11 cellular contexts compared by ENCODE assay signal in genomic region chr12:57138526-57139272, GRCh38. TPM values are rescaled to one million over a fixed set of nuclear protein-coding genes. Genes with fewer than 3 reads are reported as not detected.
DNase-seq lines count a peak whose midpoint lies in the region; ATAC-seq and TF ChIP-seq lines count a peak whose summit lies in the region.
"Had no signal": no experiment of that assay in that cellular context is flagged by ENCODE, and none has a peak within 500 bp of the region (broad histone marks: within the 10 kb centered on the region; RNA-seq: fewer than 3 reads in every experiment).

No MANE protein-coding gene starts in this region.

- no peak overlapping the region for H3K9ac ChIP-seq in SK-N-SH
- H3K9ac ChIP-seq in fibroblast of lung (ENCODE audit: insufficient read depth, low read length) = no peak overlapping the region

- H3K79me2 ChIP-seq in SK-N-SH (ENCODE audit: insufficient read depth) (peaks cover 28% of the 10 kb centered on the region; the same call in 1 of the 2 replicates), fibroblast of lung (ENCODE audit: control insufficient read depth, insufficient read depth, low read length) (peaks cover 72% of the 10 kb centered on the region)

- H3K27ac ChIP-seq in SK-N-SH (ENCODE audit: low read depth in 2 of 2, low read length in 1 of 2) = peak overlapping the region in 1 of 2 experiments; percentile 7; a peak in 1 of 4 replicates
- peak overlapping the region; percentile 67 for H3K27ac ChIP-seq in fibroblast of lung (ENCODE audit: insufficient read depth, low read length)
- peak overlapping the region; percentile 63 for H3K27ac ChIP-seq in muscle layer of duodenum (ENCODE audit: low read length)
- peak overlapping the region; percentile 99 for H3K27ac ChIP-seq in vagina

- H3K4me3 ChIP-seq in SK-N-SH (ENCODE audit: low read depth in 2 of 2, low read length in 1 of 2) = no peak overlapping the region
- H3K4me3 ChIP-seq in fibroblast of lung (replicated peaks in 1 of 4; ENCODE audit: control extremely low read depth in 1 of 4, insufficient read depth in 1 of 4, low read depth in 3 of 4, low read length in 4 of 4) = no peak overlapping the region
- no peak overlapping the region for H3K4me3 ChIP-seq in muscle layer of duodenum (ENCODE audit: low read depth in 1 of 2, low read length in 2 of 2)
- H3K4me3 ChIP-seq in vagina = no peak overlapping the region

- POLR2A ChIA-PET in SK-N-SH (lab: Yijun Ruan, JAX) = no interaction called here

- H3K27me3 ChIP-seq in SK-N-SH (ENCODE audit: insufficient read depth) (no peaks in the 10 kb centered on the region), fibroblast of lung (ENCODE audit: control insufficient read depth, insufficient read depth, low read length) (no peaks in the 10 kb centered on the region), muscle layer of duodenum (ENCODE audit: low read depth, low read length) (no peaks in the 10 kb centered on the region), vagina (no peaks in the 10 kb centered on the region)

- H3F3A ChIP-seq in SK-N-SH (replicated peaks; ENCODE audit: insufficient read depth) = peaks cover 5% of the 10 kb centered on the region

- no peak for TF ChIP-seq CTCF in SK-N-SH (IDR thresholded peaks at IDR 0.05)
- TF ChIP-seq CTCF in fibroblast of lung (conservative IDR thresholded peaks at IDR 0.05 in 1 of 2, IDR thresholded peaks at IDR 0.05 in 1 of 2; ENCODE audit: low read depth in 1 of 2, low read length in 2 of 2) = no peak
- TF ChIP-seq CTCF in vagina (IDR thresholded peaks at IDR 0.05) = no peak

- TF ChIP-seq POLR2A in vagina (IDR thresholded peaks at IDR 0.05) = no peak

- peaks cover 11 to 23% of the 10 kb centered on the region in 2 experiments; a peak in 2 of 4 replicates for H3K4me1 ChIP-seq in SK-N-SH (ENCODE audit: control insufficient read depth in 1 of 2, insufficient read depth in 2 of 2, low read depth in 1 of 2, low read length in 1 of 2)
- peaks cover 54% of the 10 kb centered on the region for H3K4me1 ChIP-seq in fibroblast of lung (ENCODE audit: control insufficient read depth, extremely low read depth, insufficient read depth, low read length)
- H3K4me1 ChIP-seq in muscle layer of duodenum (ENCODE audit: control insufficient read depth in 1 of 2, insufficient read depth in 2 of 2, low read length in 2 of 2) = peaks cover 12 to 42% of the 10 kb centered on the region in 2 donors
- peaks cover 93% of the 10 kb centered on the region for H3K4me1 ChIP-seq in vagina

- intact Hi-C loops in vagina (cut with DNase I) = no loop called here

- H3K9me3 ChIP-seq in SK-N-SH (no peaks in the 10 kb centered on the region), fibroblast of lung (ENCODE audit: control insufficient read depth, insufficient read depth, low read depth, low read length) (no peaks in the 10 kb centered on the region), muscle layer of duodenum (ENCODE audit: control insufficient read depth in 1 of 2, low read length in 2 of 2) (no peaks in the 10 kb centered on the region), vagina (no peaks in the 10 kb centered on the region)

- peak; percentile 10 for DNase-seq in SK-N-SH
- peak in 1 of 2 donors; percentile 65 for DNase-seq in fibroblast of lung (ENCODE audit: low read depth in 2 of 2)
- no peak for DNase-seq in vagina (ENCODE audit: extremely low spot score in 2 of 2)
- no peak for DNase-seq in NAMALWA (ENCODE audit: low spot score)
- DNase-seq: activated CD4-positive, alpha-beta T cell treated with anti-CD3 and anti-CD28 coated beads, Interleukin-2, amount 10 ng/mL, durations not matched to agents 24 days and 14 days; amniotic stem cell; occipital lobe had no signal

- no peak overlapping the region for H2AFZ ChIP-seq in SK-N-SH (ENCODE audit: low read depth)
- H2AFZ ChIP-seq in fibroblast of lung (ENCODE audit: low read length) = no peak overlapping the region

- TF ChIP-seq EP300 in SK-N-SH (IDR thresholded peaks at IDR 0.05; ENCODE audit: borderline replicate concordance in 1 of 2, low read depth in 1 of 2, low read length in 1 of 2) = no peak

- H3K9me2 ChIP-seq in SK-N-SH = no peaks in the 10 kb centered on the region

- ATAC-seq in SK-N-SH treated with all-trans-retinoic acid at 6 μM for 48 hours (no peak), HG03354 (IDR thresholded peaks at IDR 0.05; ENCODE audit: poor library complexity, severe bottlenecking, unreplicated experiment) (no peak), HG02610 (IDR thresholded peaks at IDR 0.05; ENCODE audit: unreplicated experiment) (no peak)

- no peak overlapping the region for H3K4me2 ChIP-seq in SK-N-SH
- H3K4me2 ChIP-seq in fibroblast of lung (ENCODE audit: extremely low read depth, insufficient read depth, low read length) = peak overlapping the region; percentile 11

- no peak for TF ChIP-seq RAD21 in SK-N-SH (IDR thresholded peaks at IDR 0.05; ENCODE audit: low read length)

- 92% methylated on average over 13 of the region's 13 CpGs for WGBS in SK-N-SH (ENCODE audit: low lambda C conversion rate)

- CTCF ChIA-PET in SK-N-SH (lab: Yijun Ruan, JAX) = interaction anchor here (0.8 to 1.3 kb wide), 3 partner anchors 15 to 75 kb away, joined by 3 to 7 read pairs (median 3); no protein-coding TSS in a partner anchor

- H3K36me3 ChIP-seq in SK-N-SH (replicated peaks in 1 of 2; ENCODE audit: control insufficient read depth in 1 of 2, insufficient read depth in 2 of 2, low read length in 1 of 2) = peaks cover 10 to 49% of the 10 kb centered on the region in 2 experiments
- peaks cover 32% of the 10 kb centered on the region for H3K36me3 ChIP-seq in fibroblast of lung (ENCODE audit: control insufficient read depth, insufficient read depth, low read length)
- peaks cover 28 to 48% of the 10 kb centered on the region in 2 donors for H3K36me3 ChIP-seq in muscle layer of duodenum (ENCODE audit: control insufficient read depth in 1 of 2, insufficient read depth in 2 of 2, low read length in 2 of 2)
- peaks cover 0 to 40% of the 10 kb centered on the region in 2 donors for H3K36me3 ChIP-seq in vagina

- H4K20me1 ChIP-seq in SK-N-SH (ENCODE audit: insufficient read depth) (peaks cover 24% of the 10 kb centered on the region; the same call in 1 of the 2 replicates), fibroblast of lung (ENCODE audit: control insufficient read depth, extremely low read depth, insufficient read depth, low read length) (no peaks in the 10 kb centered on the region)

TF ChIP-seq in SK-N-SH, 30 proteins besides CTCF, POLR2A, EP300 and RAD21:
- TF ChIP-seq MXI1 (IDR thresholded peaks at IDR 0.05; ENCODE audit: low read depth, low read length) = no peak
- TF ChIP-seq TAF1 (IDR thresholded peaks at IDR 0.05; ENCODE audit: borderline replicate concordance, low read depth, low read length) = no peak

TF ChIP-seq in SK-N-SH treated with all-trans-retinoic acid at 6 μM for 48 hours, 23 proteins besides CTCF, POLR2A, EP300 and RAD21 (continues in another document):
- TF ChIP-seq ARNTL (CRISPR knock-in tag; IDR thresholded peaks at IDR 0.05; ENCODE audit: borderline replicate concordance, low read depth) = no peak
- TF ChIP-seq TSHZ2 (CRISPR knock-in tag; IDR thresholded peaks at IDR 0.05) = no peak

RNA-seq across cellular contexts. Expression of gene LRP1-AS, which starts 8.7 kb away (rescaled TPM):
- not detected in 2 replicates for polyA plus RNA-seq in SK-N-SH (2012; rRNA removed)
- polyA plus RNA-seq in SK-N-SH (2012; cell fraction: cytosol; rRNA removed) = not detected in 2 replicates
- not detected in 2 replicates for polyA plus RNA-seq in SK-N-SH (2012; cell fraction: nucleus; rRNA removed)
- not detected in 2 replicates for total RNA-seq in fibroblast of lung
- polyA plus RNA-seq in fibroblast of lung = not detected in 2 replicates
- not detected in 2 replicates for polyA plus RNA-seq in fibroblast of lung (2012)
- not detected in 2 replicates for polyA minus RNA-seq in fibroblast of lung (ENCODE audit: low replicate concordance)
- total RNA-seq in vagina = not detected
- total RNA-seq: activated CD4-positive, alpha-beta T cell treated with anti-CD3 and anti-CD28 coated beads, Interleukin-2, amount 10 ng/mL, durations not matched to agents 24 days and 14 days; occipital lobe had no signal

RNA-seq across cellular contexts. Expression of gene LRP1, which starts 10.4 kb away (rescaled TPM):
- polyA plus RNA-seq in SK-N-SH (2012; rRNA removed) = 18.8 and 55.0 TPM in 2 replicates
- polyA plus RNA-seq in SK-N-SH (2012; cell fraction: cytosol; rRNA removed) = 22.3 and 34.9 TPM in 2 replicates
- polyA plus RNA-seq in SK-N-SH (2012; cell fraction: nucleus; rRNA removed) = 127 and 168 TPM in 2 replicates
- 377 and 464 TPM in 2 replicates for total RNA-seq in fibroblast of lung
- polyA plus RNA-seq in fibroblast of lung = 92.2 and 96.9 TPM in 2 replicates
- polyA plus RNA-seq in fibroblast of lung (2012) = 209 and 246 TPM in 2 replicates
- 1,375 and 1,576 TPM in 2 replicates for polyA minus RNA-seq in fibroblast of lung (ENCODE audit: low replicate concordance)
- total RNA-seq in vagina = 477 TPM

RNA-seq across cellular contexts. Expression of gene STAT6, which starts 27.5 kb away (rescaled TPM):
- polyA plus RNA-seq in SK-N-SH (2012; rRNA removed) (0.15 and 0.42 TPM in 2 replicates), fibroblast of lung (116 and 123 TPM in 2 replicates)
- 0.05 and 0.19 TPM in 2 replicates for polyA plus RNA-seq in SK-N-SH (2012; cell fraction: cytosol; rRNA removed)
- polyA plus RNA-seq in SK-N-SH (2012; cell fraction: nucleus; rRNA removed) = 0.73 and 0.83 TPM in 2 replicates
- total RNA-seq in fibroblast of lung (90.4 and 103 TPM in 2 replicates), vagina (146 TPM)
- 99.4 and 116 TPM in 2 replicates for polyA plus RNA-seq in fibroblast of lung (2012)
- 235 and 253 TPM in 2 replicates for polyA minus RNA-seq in fibroblast of lung (ENCODE audit: low replicate concordance)

RNA-seq across cellular contexts. Expression of gene NAB2, which starts 49.8 kb away (rescaled TPM):
- polyA plus RNA-seq in SK-N-SH (2012; rRNA removed) (23.7 and 24.9 TPM in 2 replicates), fibroblast of lung (31.3 and 34.6 TPM in 2 replicates)
- polyA plus RNA-seq in SK-N-SH (2012; cell fraction: cytosol; rRNA removed) = 12.7 and 18.9 TPM in 2 replicates
- polyA plus RNA-seq in SK-N-SH (2012; cell fraction: nucleus; rRNA removed) = 24.3 and 28.0 TPM in 2 replicates
- total RNA-seq in fibroblast of lung (39.6 and 62.7 TPM in 2 replicates), vagina (34.4 TPM)
- 36.6 and 43.5 TPM in 2 replicates for polyA plus RNA-seq in fibroblast of lung (2012)
- polyA minus RNA-seq in fibroblast of lung (ENCODE audit: low replicate concordance) = 47.8 and 72.4 TPM in 2 replicates
